Comparison of ENCODE assay signal across 15 cellular contexts in genomic region chr13:35888327-35888940, GRCh38.
DNase-seq lines count a peak whose midpoint lies in the region; ATAC-seq and TF ChIP-seq lines count a peak whose summit lies in the region.
"Had no signal": no experiment of that assay in that cellular context is flagged by ENCODE, and none has a peak within 500 bp of the region (broad histone marks: within the 10 kb centered on the region; RNA-seq: fewer than 3 reads in every experiment).

No MANE protein-coding gene starts in this region.

- H3K9me3 ChIP-seq in IMR-90 (ENCODE audit: control insufficient read depth, insufficient read depth, low read length) = no peaks in the 10 kb centered on the region

- H3K18ac ChIP-seq in IMR-90 (ENCODE audit: low read depth, low read length) = no peak overlapping the region

- H2BK20ac ChIP-seq in IMR-90 (ENCODE audit: low read depth, low read length) = no peak overlapping the region

- H4K20me1 ChIP-seq in IMR-90 (ENCODE audit: insufficient read depth, low read length) = no peaks in the 10 kb centered on the region

- no peaks in the 10 kb centered on the region for H3K36me3 Mint-ChIP-seq in nephron (ENCODE audit: low read depth)
- H3K36me3 Mint-ChIP-seq: CD4-positive, CD25-positive, alpha-beta regulatory T cell; IgD-negative memory B cell had no signal

- WGBS in IMR-90 (ENCODE audit: extremely low coverage in 2 of 2, insufficient read length in 1 of 2), 2 experiments = no CpG with 5 or more reads among the region's 3 CpGs

- in situ Hi-C loops in IMR-90 (cut with MboI; ENCODE audit: low sequenced_read_pairs) = no loop called here

- H2AK9ac ChIP-seq in IMR-90 (replicated peaks; ENCODE audit: low read depth, low read length, poor library complexity) = no peak overlapping the region

- no peaks in the 10 kb centered on the region for H3K36me3 ChIP-seq in IMR-90 (ENCODE audit: control insufficient read depth, insufficient read depth, low read length)

- no peak for TF ChIP-seq POLR2A in IMR-90 (IDR thresholded peaks at IDR 0.05; ENCODE audit: low read depth, low read length)

- no peak overlapping the region for H4K91ac ChIP-seq in IMR-90 (ENCODE audit: insufficient read depth, low read depth, low read length)

- no peak overlapping the region for H3K9ac ChIP-seq in IMR-90 (ENCODE audit: low read depth, low read length)

- H3K27ac Mint-ChIP-seq in nephron = peak overlapping the region; percentile 18 to 85 (median 57)
- H3K27ac Mint-ChIP-seq: CD4-positive, CD25-positive, alpha-beta regulatory T cell; IgD-negative memory B cell had no signal

- peak; percentile 18 for DNase-seq in IMR-90
- DNase-seq in NCI-H2171 (lab: John Stamatoyannopoulos, UW) = peak; percentile 53
- DNase-seq in amniotic epithelial cell (ENCODE audit: low read depth) = peak; percentile 18
- no peak for DNase-seq in SW 1271 (lab: John Stamatoyannopoulos, UW)
- DNase-seq in retina = no peak
- DNase-seq: activated CD8-positive, alpha-beta memory T cell treated with anti-CD3 and anti-CD28 coated beads, Interleukin-2, amount 50 U/mL, for 48 hours; amniotic stem cell; CD4-positive, CD25-positive, alpha-beta regulatory T cell; effector CD4-positive, alpha-beta T cell had no signal

- H2BK120ac ChIP-seq in IMR-90 (ENCODE audit: low read depth, low read length) = no peak overlapping the region

- peak overlapping the region in 1 of 3 experiments; percentile 15 for H3K4me3 Mint-ChIP-seq in nephron
- H3K4me3 Mint-ChIP-seq: CD4-positive, CD25-positive, alpha-beta regulatory T cell; IgD-negative memory B cell had no signal

- no peak overlapping the region for H3K4me3 ChIP-seq in IMR-90 (ENCODE audit: insufficient read depth, low read depth, low read length)
- H3K4me3 ChIP-seq: skin epidermis had no signal

- H3K27me3 ChIP-seq in IMR-90 (ENCODE audit: control insufficient read depth, insufficient read depth, low read length) = no peaks in the 10 kb centered on the region

- H3K79me1 ChIP-seq in IMR-90 (ENCODE audit: low read depth in 1 of 2, low read length in 2 of 2) = no peaks in the 10 kb centered on the region

- H2AFZ ChIP-seq in IMR-90 (replicated peaks; ENCODE audit: low read length, poor library complexity) = no peak overlapping the region

- TF ChIP-seq CTCF in IMR-90 (conservative IDR thresholded peaks at IDR 0.05; ENCODE audit: low read depth, low read length) (no peak), nephron (IDR thresholded peaks at IDR 0.05; ENCODE audit: unreplicated experiment in 3 of 3) (no peak)

- TF ChIP-seq RAD21 in IMR-90 (IDR thresholded peaks at IDR 0.05; ENCODE audit: low read length) = no peak

- no peak overlapping the region for H3K27ac ChIP-seq in IMR-90 (ENCODE audit: insufficient read depth, low read length)
- H3K27ac ChIP-seq: skin epidermis had no signal

- H4K8ac ChIP-seq in IMR-90 (ENCODE audit: low read depth in 2 of 2, low read length in 2 of 2) = no peak overlapping the region

- no peak overlapping the region for H3K56ac ChIP-seq in IMR-90 (ENCODE audit: extremely low read depth, insufficient read depth, low read length)

- no peak overlapping the region for H2BK15ac ChIP-seq in IMR-90 (ENCODE audit: low read depth, low read length)

- no peak overlapping the region for H4K5ac ChIP-seq in IMR-90 (ENCODE audit: low read depth, low read length)

- CTCF ChIA-PET in IMR-90 (lab: Yijun Ruan, JAX) = no interaction called here

- H3K4ac ChIP-seq in IMR-90 (ENCODE audit: low read depth, low read length) = no peak overlapping the region

- ATAC-seq in IMR-90 (ENCODE audit: low read depth) (no peak), GM19397 (IDR thresholded peaks at IDR 0.05; ENCODE audit: unreplicated experiment) (no peak), GM21390 (IDR thresholded peaks at IDR 0.05; ENCODE audit: unreplicated experiment) (no peak)
- ATAC-seq: left lobe of liver had no signal

- H3K14ac ChIP-seq in IMR-90 (replicated peaks; ENCODE audit: low read depth, low read length) = no peak overlapping the region

- dilution Hi-C loops in IMR-90 (cut with HindIII; ENCODE audit: low sequenced_read_pairs, unreplicated experiment) = no loop called here

- H2BK5ac ChIP-seq in IMR-90 (ENCODE audit: low read depth, low read length, poor library complexity, severe bottlenecking) = no peak overlapping the region

- H3K4me1 Mint-ChIP-seq in nephron = peaks cover 77% of the 10 kb centered on the region
- H3K4me1 Mint-ChIP-seq: CD4-positive, CD25-positive, alpha-beta regulatory T cell; IgD-negative memory B cell had no signal

- no peaks in the 10 kb centered on the region for H3K9me3 Mint-ChIP-seq in nephron
- H3K9me3 Mint-ChIP-seq: IgD-negative memory B cell had no signal

- H3K4me2 ChIP-seq in IMR-90 (ENCODE audit: low read depth, low read length) = no peak overlapping the region

- intact Hi-C loops in IMR-90 (cut with micrococcal nuclease) = no loop called here

- peaks cover 2% of the 10 kb centered on the region; the same call in 1 of the 2 replicates for H3K4me1 ChIP-seq in IMR-90 (ENCODE audit: control insufficient read depth, insufficient read depth, low read length)

- no peak overlapping the region for H3K23ac ChIP-seq in IMR-90 (ENCODE audit: low read depth, low read length)

- H3K27me3 Mint-ChIP-seq in nephron (ENCODE audit: low read depth) = no peaks in the 10 kb centered on the region
- H3K27me3 Mint-ChIP-seq: CD4-positive, CD25-positive, alpha-beta regulatory T cell had no signal

- no TSS peak for BruUV-seq in IMR-90 (replicated peaks; lab: Mats Ljungman, UMichigan)

- H2AK5ac ChIP-seq in IMR-90 (ENCODE audit: low read depth, low read length) = no peak overlapping the region

- POLR2A ChIA-PET in IMR-90 (lab: Charles Lee; ENCODE audit: unreplicated experiment) = no interaction called here

- no peaks in the 10 kb centered on the region for H3K9me1 ChIP-seq in IMR-90 (ENCODE audit: insufficient read depth, low read length)

TF ChIP-seq in IMR-90, 13 proteins besides CTCF, POLR2A, EP300 and RAD21:
- TF ChIP-seq RCOR1 (IDR thresholded peaks at IDR 0.05; ENCODE audit: insufficient replicate concordance, low read length) (no peak), MXI1 (IDR thresholded peaks at IDR 0.05; ENCODE audit: borderline replicate concordance, low read depth, low read length) (no peak), MAZ (IDR thresholded peaks at IDR 0.05; ENCODE audit: borderline replicate concordance, low read depth, low read length) (no peak), NFE2L2 (IDR thresholded peaks at IDR 0.05; ENCODE audit: low read depth, low read length) (no peak), USF2 (IDR thresholded peaks at IDR 0.05; ENCODE audit: low read depth, low read length) (no peak), MAFK (IDR thresholded peaks at IDR 0.05; ENCODE audit: low read depth, low read length) (no peak), CHD1 (IDR thresholded peaks at IDR 0.05; ENCODE audit: low read depth, low read length) (no peak), SMC3 (IDR thresholded peaks at IDR 0.05; ENCODE audit: low read depth, low read length) (no peak), BHLHE40 (IDR thresholded peaks at IDR 0.05; ENCODE audit: low read depth, low read length) (no peak), RFX5 (IDR thresholded peaks at IDR 0.05; ENCODE audit: low read depth, low read length) (no peak), FOS (IDR thresholded peaks at IDR 0.05; ENCODE audit: low read depth, low read length) (no peak), CEBPB (IDR thresholded peaks at IDR 0.05; ENCODE audit: low read depth, low read length) (no peak), ELK1 (IDR thresholded peaks at IDR 0.05; ENCODE audit: borderline replicate concordance, low read depth, low read length) (no peak)

Comparison
In these comparisons a context has a peak if more than half of its experiments do, and no peak if none do; other contexts are left out.
1. DNase-seq: peak in IMR-90 (single experiment), NCI-H2171 (single experiment) and amniotic epithelial cell (single experiment); none in SW 1271 (0 of 2) and retina (single experiment).